Comparison of ENCODE assay signal across 8 cellular contexts in the genomic region with DNA sequence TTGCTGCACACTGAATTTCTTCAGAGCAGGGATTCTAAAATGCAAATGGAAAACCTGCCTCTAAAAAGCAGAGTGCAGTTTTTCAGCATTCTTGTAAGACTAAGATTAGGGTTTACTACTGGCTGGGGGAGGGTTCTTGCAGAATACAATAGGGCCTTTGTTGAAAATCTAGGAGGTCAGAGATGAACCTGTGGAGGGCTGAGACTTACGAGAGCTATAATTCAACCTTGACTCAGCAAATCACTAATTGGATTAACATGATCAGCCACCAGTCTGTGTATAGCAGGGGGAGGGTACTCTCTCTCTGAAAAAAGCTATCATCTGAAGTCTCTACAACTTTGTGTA.
A peak's percentile ranks its signal among the peaks of the same experiment; 100 is the strongest.
DNase-seq lines count a peak whose midpoint lies in the region; ATAC-seq and TF ChIP-seq lines count a peak whose summit lies in the region.
"Had no signal": no experiment of that assay in that cellular context is flagged by ENCODE, and none has a peak within 500 bp of the region (broad histone marks: within the 10 kb centered on the region; RNA-seq: fewer than 3 reads in every experiment).

No MANE protein-coding gene starts in this region.

- peak overlapping the region; percentile 0; the same call in 1 of the 2 replicates for H3K4me3 ChIP-seq in PC-9
- no peak overlapping the region for H3K4me3 ChIP-seq in stomach
- H3K4me3 ChIP-seq: sigmoid colon had no signal

- ATAC-seq in left colon (peak; percentile 94), GM18498 (IDR thresholded peaks at IDR 0.05; ENCODE audit: unreplicated experiment) (no peak)

- no peaks in the 10 kb centered on the region for H4K20me1 ChIP-seq in PC-9 (ENCODE audit: insufficient read depth)

- no TSS peak for BruUV-seq in PC-9 (replicated peaks; lab: Mats Ljungman, UMichigan)

- TF ChIP-seq POLR2A in stomach (IDR thresholded peaks at IDR 0.05), result no peak

- no peaks in the 10 kb centered on the region for H3K79me2 ChIP-seq in PC-9 (ENCODE audit: low read depth)

- peak overlapping the region; percentile 11 for H2AFZ ChIP-seq in PC-9

- 16 to 65% (median 42%) methylated on average over 1 of the region's 1 CpG for WGBS in stomach, 5 donors

- no peak for TF ChIP-seq EP300 in stomach (IDR thresholded peaks at IDR 0.05)

- peak overlapping the region; percentile 63 for H3K4me2 ChIP-seq in PC-9

- POLR2A ChIA-PET in PC-9 (lab: Charles Lee; ENCODE audit: unreplicated experiment), result no interaction called here

- DNase-seq in HuH-7 (ENCODE audit: low spot score), result peak; percentile 45
- DNase-seq in PC-9, result peak in 1 of 2 experiments; percentile 76
- DNase-seq in left colon, result no peak
- no peak for DNase-seq in stomach
- DNase-seq in activated CD8-positive, alpha-beta memory T cell treated with anti-CD3 and anti-CD28 coated beads, Interleukin-2, amount 50 U/mL, for 48 hours, result no peak
- DNase-seq in NCI-H446 (lab: John Stamatoyannopoulos, UW), result no peak
- DNase-seq: sigmoid colon had no signal

- CTCF ChIA-PET in PC-9 (lab: Charles Lee), result no interaction called here

- no peaks in the 10 kb centered on the region for H3K27me3 ChIP-seq in PC-9 (ENCODE audit: insufficient read depth, low read depth)
- H3K27me3 ChIP-seq in stomach, result no peaks in the 10 kb centered on the region
- H3K27me3 ChIP-seq: sigmoid colon had no signal

- no peaks in the 10 kb centered on the region for H3K9me2 ChIP-seq in PC-9 (ENCODE audit: insufficient read depth)

- intact Hi-C loops in PC-9 (cut with micrococcal nuclease; ENCODE audit: unreplicated experiment) (no loop called here), left colon (cut with DNase I, micrococcal nuclease) (no loop called here), stomach (cut with DNase I; ENCODE audit: low total_unique reads) (no loop called here)

- H3K4me1 ChIP-seq in PC-9 (replicated peaks; ENCODE audit: insufficient read depth), result peaks cover 22% of the 10 kb centered on the region
- H3K4me1 ChIP-seq in stomach, result peaks cover 16 to 45% (median 18%) of the 10 kb centered on the region in 4 donors

- 0 out of 2 replicates have a peak, but pooled peaks cover 9% of the 10 kb centered on the region for H3K9me3 ChIP-seq in PC-9 (ENCODE audit: insufficient read depth, low read depth)
- H3K9me3 ChIP-seq in stomach, result no peaks in the 10 kb centered on the region
- H3K9me3 ChIP-seq: sigmoid colon had no signal

- H3K36me3 ChIP-seq in PC-9 (ENCODE audit: low read depth), result no peaks in the 10 kb centered on the region
- no peaks in the 10 kb centered on the region for H3K36me3 ChIP-seq in stomach
- H3K36me3 ChIP-seq: sigmoid colon had no signal

- H3F3A ChIP-seq in PC-9 (ENCODE audit: insufficient read depth, low read depth), result peaks cover 14% of the 10 kb centered on the region

- H3K27ac ChIP-seq in PC-9 (peak overlapping the region; percentile 68), stomach (peak overlapping the region in 4 of 5 donors; percentile 22 to 73 (median 29))
- H3K27ac ChIP-seq: sigmoid colon had no signal

- TF ChIP-seq CTCF in PC-9 (conservative IDR thresholded peaks at IDR 0.05) (no peak), stomach (IDR thresholded peaks at IDR 0.05) (no peak)
